ENCODE assay signal across 8 cellular contexts in genomic region chr1:165597883-165598675, GRCh38. TPM values are rescaled to one million over a fixed set of nuclear protein-coding genes. Genes with fewer than 3 reads are reported as not detected.
DNase-seq lines count a peak whose midpoint lies in the region; ATAC-seq and TF ChIP-seq lines count a peak whose summit lies in the region.

No MANE protein-coding gene starts in this region.

- peak overlapping the region; percentile 92 for H3K4me3 Mint-ChIP-seq in activated B cell treated with CpG ODN at 0.5 μM for 24 hours

- ATAC-seq in GM18907 (IDR thresholded peaks at IDR 0.05; ENCODE audit: unreplicated experiment) (peak; percentile 99), HG03139 (IDR thresholded peaks at IDR 0.05; ENCODE audit: unreplicated experiment) (peak; percentile 98), activated B cell treated with CpG ODN at 0.5 μM for 24 hours (ENCODE audit: low read depth) (peak; percentile 98)

- TF ChIP-seq CTCF in activated B cell treated with CpG ODN at 0.5 μM for 24 hours (IDR thresholded peaks at IDR 0.05), result no peak

- H3K36me3 Mint-ChIP-seq in activated B cell treated with CpG ODN at 0.5 μM for 24 hours (ENCODE audit: low read depth), result no peaks in the 10 kb centered on the region

- peak overlapping the region; percentile 62 for H3K27ac Mint-ChIP-seq in activated B cell treated with CpG ODN at 0.5 μM for 24 hours

- in situ Hi-C loops in ACHN (cut with HindIII; ENCODE audit: low pct_ligation_motif_present, low pct_unique_long_range_greater_than_20kb, low sequenced_read_pairs), result loop anchor here (25.0 kb wide), 1 partner anchor 186 kb away; no protein-coding TSS in a partner anchor

- CTCF ChIA-PET in activated B cell treated with CpG ODN at 0.5 μM for 24 hours (lab: Charles Lee), result interaction anchor here (0.8 to 4.8 kb wide), 4 partner anchors 171 to 316 kb away, joined by 3 to 81 read pairs (median 6); no protein-coding TSS in a partner anchor

- POLR2A ChIA-PET in activated B cell treated with CpG ODN at 0.5 μM for 24 hours (lab: Charles Lee), result interaction anchor here (0.5 to 1.3 kb wide), 6 partner anchors 14 to 316 kb away, joined by 3 to 5 read pairs (median 4); partner anchors contain the start of genes ALDH9A1, MGST3 and TMCO1

- peaks cover 25% of the 10 kb centered on the region for H3K27me3 Mint-ChIP-seq in activated B cell treated with CpG ODN at 0.5 μM for 24 hours

- no peaks in the 10 kb centered on the region for H3K9me3 Mint-ChIP-seq in activated B cell treated with CpG ODN at 0.5 μM for 24 hours

- intact Hi-C loops in activated B cell treated with CpG ODN at 0.5 μM for 24 hours (cut with micrococcal nuclease), result loop anchor here (1.0 to 5.0 kb wide), 7 partner anchors 32 to 891 kb away; partner anchors contain the start of genes ALDH9A1, FAM78B, TMCO1 and UCK2

- H3K4me1 Mint-ChIP-seq in activated B cell treated with CpG ODN at 0.5 μM for 24 hours, result peaks cover 25% of the 10 kb centered on the region

- peak; percentile 97 for DNase-seq in ACHN
- DNase-seq in NCI-H2196 treated with DMSO at 0.1 percent for 48 hours (lab: John Stamatoyannopoulos, UW; ENCODE audit: unreplicated experiment), result peak; percentile 94
- peak; percentile 79 for DNase-seq in activated B cell treated with CpG ODN at 0.5 μM for 24 hours
- DNase-seq in central memory CD4-positive, alpha-beta T cell, result peak; percentile 83
- peak; percentile 96 for DNase-seq in inferior parietal cortex (ENCODE audit: extremely low spot score)
- DNase-seq in smooth muscle cell of the brain vasculature (ENCODE audit: low read depth, low spot score), result peak; percentile 93

RNA-seq across cellular contexts. Expression of gene MGST3, which starts 33.0 kb away (rescaled TPM):
- total RNA-seq in activated B cell treated with CpG ODN at 0.5 μM for 24 hours, result 31.3 and 33.4 TPM in 2 replicates

RNA-seq across cellular contexts. Expression of gene LRRC52, which starts 54.3 kb away (rescaled TPM):
- total RNA-seq in activated B cell treated with CpG ODN at 0.5 μM for 24 hours, result not detected in 2 replicates

Comparison
In these comparisons a context has a peak if more than half of its experiments do, and no peak if none do; other contexts are left out.
1. Peak in every context shown above with its lines: DNase-seq and ATAC-seq.